In genomic region chr20:41214202-41214601, GRCh38 we compare ENCODE assay signal across 23 cellular contexts.
"Had no signal": no experiment of that assay in that cellular context is flagged by ENCODE, and none has a peak within 500 bp of the region (broad histone marks: within the 10 kb centered on the region; RNA-seq: fewer than 3 reads in every experiment).

No MANE protein-coding gene starts in this region.

- H3K4me3 ChIP-seq: SJCRH30 had no signal

- H3K9me2 ChIP-seq: SK-N-SH had no signal

- H3K4me1 ChIP-seq: SJCRH30 had no signal

- H3K9me3 ChIP-seq: SJCRH30, SK-N-SH had no signal

- H3K27me3 ChIP-seq: SJCRH30 had no signal

- H3K4me2 ChIP-seq: KMS-11 had no signal

- H3K36me3 ChIP-seq: SJCRH30 had no signal

- ATAC-seq: activated T-cell treated with anti-CD3 and anti-CD28 coated beads, Interleukin-2, amount 50 U/mL, for 4 hours; Panc1 had no signal

- H3K27ac ChIP-seq: KMS-11, SJCRH30, VCaP had no signal

- DNase-seq: activated CD4-positive, alpha-beta memory T cell treated with anti-CD3 and anti-CD28 coated beads for 36 hours; activated CD4-positive, alpha-beta T cell treated with anti-CD3 and anti-CD28 coated beads, Interleukin-2, amount 10 ng/mL, durations not matched to agents 7 days and 5 days; activated CD4-positive, CD25-positive, alpha-beta regulatory T cell; activated CD8-positive, alpha-beta memory T cell treated with anti-CD3 and anti-CD28 coated beads for 24 hours; activated gamma-delta T cell treated with Interleukin-2 at 50 U/mL for 16 hours; activated naive CD4-positive, alpha-beta T cell treated with anti-CD3 and anti-CD28 coated beads, Interleukin-2, amount 50 U/mL, for 16 hours; activated naive CD8-positive, alpha-beta T cell treated with anti-CD3 and anti-CD28 coated beads, Interleukin-2, amount 10 ng/mL, durations not matched to agents 7 days and 5 days; activated T-cell treated with anti-CD3 and anti-CD28 coated beads, Interleukin-2, amount 50 U/mL, for 4 hours; aorta; MV-4-11; NCI-H1436 treated with DMSO at 0.1 percent for 48 hours; NCI-H187; NCI-H526; NCI-H82; OCI-M1; Right ventricle myocardium superior; RPMI8226; SJCRH30; T-helper 1 cell had no signal

- H3K9ac ChIP-seq: KMS-11, SK-N-SH had no signal
